In the genomic region with DNA sequence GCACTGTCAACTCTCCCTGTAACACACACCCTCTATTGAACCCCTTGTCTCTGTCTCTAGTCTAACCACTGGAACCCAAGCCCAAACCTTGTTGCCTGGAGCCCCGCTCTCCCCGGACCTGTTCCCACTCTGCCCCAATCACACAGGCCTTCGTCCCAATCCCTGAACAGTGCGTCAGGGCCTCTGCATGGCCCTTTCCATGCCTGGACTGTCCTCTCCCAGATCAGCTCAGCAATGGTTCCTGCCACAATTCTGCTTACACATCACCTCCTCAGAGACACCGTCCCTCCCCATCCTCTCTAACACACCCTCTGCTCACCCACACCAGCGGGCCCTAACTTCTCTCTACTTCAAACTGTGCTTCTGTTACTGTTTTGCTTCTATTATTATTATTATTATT, we compare ENCODE assay signal across 24 cellular contexts. TPM values are rescaled to one million over a fixed set of nuclear protein-coding genes. Genes with fewer than 3 reads are reported as not detected.
A peak's percentile ranks its signal among the peaks of the same experiment; 100 is the strongest.
DNase-seq lines count a peak whose midpoint lies in the region; ATAC-seq and TF ChIP-seq lines count a peak whose summit lies in the region.
"Had no signal": no experiment of that assay in that cellular context is flagged by ENCODE, and none has a peak within 500 bp of the region (broad histone marks: within the 10 kb centered on the region; RNA-seq: fewer than 3 reads in every experiment).

No MANE protein-coding gene starts in this region.

- no peaks in the 10 kb centered on the region for H3K27me3 ChIP-seq in upper lobe of right lung
- H3K27me3 ChIP-seq in heart right ventricle = no peaks in the 10 kb centered on the region
- H3K27me3 ChIP-seq: BE2C; BLaER1 treated with 17β-estradiol and CSF1 and Interleukin-3, amounts not matched to agents 10 nM and 100 nM had no signal

- H3K9me3 ChIP-seq in upper lobe of right lung (no peaks in the 10 kb centered on the region), heart right ventricle (no peaks in the 10 kb centered on the region)
- H3K9me3 ChIP-seq: A549, HAP-1 had no signal

- no peak for ATAC-seq in upper lobe of right lung
- no peak for ATAC-seq in heart right ventricle
- ATAC-seq: A549 had no signal

- no peak overlapping the region for H3K4me3 ChIP-seq in coronary artery
- H3K4me3 ChIP-seq in upper lobe of right lung = no peak overlapping the region
- no peak overlapping the region for H3K4me3 ChIP-seq in heart right ventricle
- H3K4me3 ChIP-seq: A549; BLaER1 treated with 17β-estradiol and CSF1 and Interleukin-3, amounts not matched to agents 10 nM and 100 nM; GM23338; HAP-1 had no signal

- peak; percentile 51 for DNase-seq in activated effector memory CD4-positive, alpha-beta T cell treated with anti-CD3 and anti-CD28 coated beads, Interleukin-2, amount 50 U/mL, for 16 hours
- DNase-seq in activated effector memory CD4-positive, alpha-beta T cell treated with Interleukin-2 at 50 U/mL for 16 hours = no peak
- peak; percentile 40 for DNase-seq in coronary artery (ENCODE audit: low spot score)
- DNase-seq in mesenteric fat pad (ENCODE audit: low spot score) = peak; percentile 45
- peak; percentile 22 for DNase-seq in upper lobe of right lung
- DNase-seq in stimulated activated CD4-positive, alpha-beta T cell treated with anti-CD3 and anti-CD28 coated beads, Interleukin-2, amount 100 ng/mL, for 48 hours = no peak
- DNase-seq in heart right ventricle = no peak
- DNase-seq: 8988T; ACHN; AML-193; BE2C; CD4-positive, alpha-beta T cell; CD8-positive, alpha-beta memory T cell; DMS 273 treated with DMSO at 0.1 percent for 48 hours; DMS79 treated with DMSO at 0.1 percent for 48 hours; GF-D8; HFFc6 had no signal

- H3K4me1 ChIP-seq in upper lobe of right lung (no peaks in the 10 kb centered on the region), heart right ventricle (peaks cover 0 to 6% (median 0%) of the 10 kb centered on the region in 9 donors)
- H3K4me1 ChIP-seq: BE2C, HAP-1 had no signal

- intact Hi-C loops in upper lobe of right lung (cut with DNase I) (no loop called here), heart right ventricle (cut with DNase I) (no loop called here)

- 97 to 98% methylated on average over 6 of the region's 6 CpGs for WGBS in heart right ventricle, 2 donors

- no peak for TF ChIP-seq CTCF in coronary artery (IDR thresholded peaks at IDR 0.05)
- no peak for TF ChIP-seq CTCF in upper lobe of right lung (IDR thresholded peaks at IDR 0.05)
- TF ChIP-seq CTCF in heart right ventricle (IDR thresholded peaks at IDR 0.05) = no peak

- H3K27ac ChIP-seq in coronary artery (no peak overlapping the region), upper lobe of right lung (no peak overlapping the region), heart right ventricle (no peak overlapping the region)
- H3K27ac ChIP-seq: A549; BLaER1 treated with 17β-estradiol and CSF1 and Interleukin-3, amounts not matched to agents 10 nM and 100 nM had no signal

- no peaks in the 10 kb centered on the region for H3K36me3 ChIP-seq in upper lobe of right lung
- H3K36me3 ChIP-seq in heart right ventricle = no peaks in the 10 kb centered on the region
- H3K36me3 ChIP-seq: BE2C; BLaER1 treated with 17β-estradiol and CSF1 and Interleukin-3, amounts not matched to agents 10 nM and 100 nM; HAP-1 had no signal

RNA-seq across cellular contexts. Expression of a gene that starts 1.5 kb away (rescaled TPM):
- not detected for total RNA-seq in mesenteric fat pad
- total RNA-seq in upper lobe of right lung = 0.46 TPM
- total RNA-seq in heart right ventricle = under 1 TPM in 1 of 10 donors, not detected in 9; 0.11 TPM
- 1 to 10 TPM in 1 of 2 donors, under 1 TPM in 1; 0.83 to 4.8 TPM for polyA plus RNA-seq in heart right ventricle
- total RNA-seq: CD4-positive, alpha-beta T cell; CD8-positive, alpha-beta memory T cell; Daoy; G401; GM23338 had no signal
- polyA plus RNA-seq: CD14-positive monocyte; CD8-positive, alpha-beta memory T cell had no signal

Comparison
In these comparisons a context has a peak if more than half of its experiments do, and no peak if none do; other contexts are left out.
1. DNase-seq: peak in activated effector memory CD4-positive, alpha-beta T cell treated with anti-CD3 and anti-CD28 coated beads, Interleukin-2, amount 50 U/mL, for 16 hours (single experiment), coronary artery (single experiment), mesenteric fat pad (single experiment) and upper lobe of right lung (single experiment); none in activated effector memory CD4-positive, alpha-beta T cell treated with Interleukin-2 at 50 U/mL for 16 hours (single experiment), stimulated activated CD4-positive, alpha-beta T cell treated with anti-CD3 and anti-CD28 coated beads, Interleukin-2, amount 100 ng/mL, for 48 hours (0 of 2) and heart right ventricle (0 of 2).